ENCODE assay signal across 1 cellular context in genomic region chr5:142324871-142325676, GRCh38.
A peak's percentile ranks its signal among the peaks of the same experiment; 100 is the strongest.
TF ChIP-seq lines count a peak whose summit lies in the region.

A gene with protein sequence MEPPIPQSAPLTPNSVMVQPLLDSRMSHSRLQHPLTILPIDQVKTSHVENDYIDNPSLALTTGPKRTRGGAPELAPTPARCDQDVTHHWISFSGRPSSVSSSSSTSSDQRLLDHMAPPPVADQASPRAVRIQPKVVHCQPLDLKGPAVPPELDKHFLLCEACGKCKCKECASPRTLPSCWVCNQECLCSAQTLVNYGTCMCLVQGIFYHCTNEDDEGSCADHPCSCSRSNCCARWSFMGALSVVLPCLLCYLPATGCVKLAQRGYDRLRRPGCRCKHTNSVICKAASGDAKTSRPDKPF (minus strand): TSS chr5:142325021. CDS start chr5:142315108, 9,913 bp downstream.

TF ChIP-seq in WTC11, 78 proteins besides CTCF, POLR2A, EP300 and RAD21 (continued from another document):
- TF ChIP-seq ZNF512 (CRISPR knock-in tag; IDR thresholded peaks at IDR 0.05; ENCODE audit: borderline replicate concordance) = 0 out of 2 replicates have a peak, but pooled peaks have one; percentile 9
- no peak for TF ChIP-seq ESRRA (CRISPR knock-in tag; IDR thresholded peaks at IDR 0.05; ENCODE audit: borderline replicate concordance)
- 0 out of 2 replicates have a peak, but pooled peaks have one; percentile 14 for TF ChIP-seq JUN (CRISPR knock-in tag; IDR thresholded peaks at IDR 0.05)
- 0 out of 2 replicates have a peak, but pooled peaks have one; percentile 10 for TF ChIP-seq ATF3 (CRISPR knock-in tag; conservative IDR thresholded peaks at IDR 0.05)
- peak; percentile 55; the same call in 1 of the 2 replicates for TF ChIP-seq FOXK1 (CRISPR knock-in tag; IDR thresholded peaks at IDR 0.05)
- peak; percentile 24 for TF ChIP-seq NFE2L1 (CRISPR knock-in tag; IDR thresholded peaks at IDR 0.05)
- no peak for TF ChIP-seq ZBTB43 (CRISPR knock-in tag; IDR thresholded peaks at IDR 0.05)
- TF ChIP-seq HMGA2 (CRISPR knock-in tag; IDR thresholded peaks at IDR 0.05) = no peak
- TF ChIP-seq ZSCAN18 (CRISPR knock-in tag; IDR thresholded peaks at IDR 0.05) = no peak
- peak; percentile 21; the same call in 1 of the 2 replicates for TF ChIP-seq ETV6 (CRISPR knock-in tag; IDR thresholded peaks at IDR 0.05)
- no peak for TF ChIP-seq ERG (CRISPR knock-in tag; IDR thresholded peaks at IDR 0.05)
- TF ChIP-seq SOX15 (CRISPR knock-in tag; IDR thresholded peaks at IDR 0.05) = no peak
- TF ChIP-seq HMGXB4 (CRISPR knock-in tag; IDR thresholded peaks at IDR 0.05) = peak; percentile 69; the same call in 1 of the 2 replicates
- no peak for TF ChIP-seq FOXJ3 (CRISPR knock-in tag; IDR thresholded peaks at IDR 0.05; ENCODE audit: borderline replicate concordance)
- TF ChIP-seq ZNF671 (CRISPR knock-in tag; IDR thresholded peaks at IDR 0.05) = no peak
- TF ChIP-seq, protein P1, sequence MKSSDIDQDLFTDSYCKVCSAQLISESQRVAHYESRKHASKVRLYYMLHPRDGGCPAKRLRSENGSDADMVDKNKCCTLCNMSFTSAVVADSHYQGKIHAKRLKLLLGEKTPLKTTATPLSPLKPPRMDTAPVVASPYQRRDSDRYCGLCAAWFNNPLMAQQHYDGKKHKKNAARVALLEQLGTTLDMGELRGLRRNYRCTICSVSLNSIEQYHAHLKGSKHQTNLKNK (CRISPR knock-in tag; IDR thresholded peaks at IDR 0.05) = no peak
- TF ChIP-seq, protein P2, sequence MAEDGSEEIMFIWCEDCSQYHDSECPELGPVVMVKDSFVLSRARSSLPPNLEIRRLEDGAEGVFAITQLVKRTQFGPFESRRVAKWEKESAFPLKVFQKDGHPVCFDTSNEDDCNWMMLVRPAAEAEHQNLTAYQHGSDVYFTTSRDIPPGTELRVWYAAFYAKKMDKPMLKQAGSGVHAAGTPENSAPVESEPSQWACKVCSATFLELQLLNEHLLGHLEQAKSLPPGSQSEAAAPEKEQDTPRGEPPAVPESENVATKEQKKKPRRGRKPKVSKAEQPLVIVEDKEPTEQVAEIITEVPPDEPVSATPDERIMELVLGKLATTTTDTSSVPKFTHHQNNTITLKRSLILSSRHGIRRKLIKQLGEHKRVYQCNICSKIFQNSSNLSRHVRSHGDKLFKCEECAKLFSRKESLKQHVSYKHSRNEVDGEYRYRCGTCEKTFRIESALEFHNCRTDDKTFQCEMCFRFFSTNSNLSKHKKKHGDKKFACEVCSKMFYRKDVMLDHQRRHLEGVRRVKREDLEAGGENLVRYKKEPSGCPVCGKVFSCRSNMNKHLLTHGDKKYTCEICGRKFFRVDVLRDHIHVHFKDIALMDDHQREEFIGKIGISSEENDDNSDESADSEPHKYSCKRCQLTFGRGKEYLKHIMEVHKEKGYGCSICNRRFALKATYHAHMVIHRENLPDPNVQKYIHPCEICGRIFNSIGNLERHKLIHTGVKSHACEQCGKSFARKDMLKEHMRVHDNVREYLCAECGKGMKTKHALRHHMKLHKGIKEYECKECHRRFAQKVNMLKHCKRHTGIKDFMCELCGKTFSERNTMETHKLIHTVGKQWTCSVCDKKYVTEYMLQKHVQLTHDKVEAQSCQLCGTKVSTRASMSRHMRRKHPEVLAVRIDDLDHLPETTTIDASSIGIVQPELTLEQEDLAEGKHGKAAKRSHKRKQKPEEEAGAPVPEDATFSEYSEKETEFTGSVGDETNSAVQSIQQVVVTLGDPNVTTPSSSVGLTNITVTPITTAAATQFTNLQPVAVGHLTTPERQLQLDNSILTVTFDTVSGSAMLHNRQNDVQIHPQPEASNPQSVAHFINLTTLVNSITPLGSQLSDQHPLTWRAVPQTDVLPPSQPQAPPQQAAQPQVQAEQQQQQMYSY (CRISPR knock-in tag; IDR thresholded peaks at IDR 0.05) = no peak
- no peak for TF ChIP-seq ZNF121 (CRISPR knock-in tag; IDR thresholded peaks at IDR 0.05)
- TF ChIP-seq CREM (CRISPR knock-in tag; IDR thresholded peaks at IDR 0.05) = no peak
- TF ChIP-seq, protein P3, sequence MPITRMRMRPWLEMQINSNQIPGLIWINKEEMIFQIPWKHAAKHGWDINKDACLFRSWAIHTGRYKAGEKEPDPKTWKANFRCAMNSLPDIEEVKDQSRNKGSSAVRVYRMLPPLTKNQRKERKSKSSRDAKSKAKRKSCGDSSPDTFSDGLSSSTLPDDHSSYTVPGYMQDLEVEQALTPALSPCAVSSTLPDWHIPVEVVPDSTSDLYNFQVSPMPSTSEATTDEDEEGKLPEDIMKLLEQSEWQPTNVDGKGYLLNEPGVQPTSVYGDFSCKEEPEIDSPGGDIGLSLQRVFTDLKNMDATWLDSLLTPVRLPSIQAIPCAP (CRISPR knock-in tag; IDR thresholded peaks at IDR 0.05) = no peak
- TF ChIP-seq ZNF281 (CRISPR knock-in tag; IDR thresholded peaks at IDR 0.05) = no peak; the same call in 1 of the 2 replicates
- no peak for TF ChIP-seq RORB (CRISPR knock-in tag; IDR thresholded peaks at IDR 0.05)
- no peak for TF ChIP-seq ZNF263 (CRISPR knock-in tag; IDR thresholded peaks at IDR 0.05; ENCODE audit: low read depth)
- TF ChIP-seq CREB1 (CRISPR knock-in tag; IDR thresholded peaks at IDR 0.05) = 0 out of 2 replicates have a peak, but pooled peaks have one; percentile 12
- no peak for TF ChIP-seq PRRX2 (CRISPR knock-in tag; IDR thresholded peaks at IDR 0.05)
- TF ChIP-seq TEAD1 (CRISPR knock-in tag; IDR thresholded peaks at IDR 0.05) = peak; percentile 65
- TF ChIP-seq, protein P4, sequence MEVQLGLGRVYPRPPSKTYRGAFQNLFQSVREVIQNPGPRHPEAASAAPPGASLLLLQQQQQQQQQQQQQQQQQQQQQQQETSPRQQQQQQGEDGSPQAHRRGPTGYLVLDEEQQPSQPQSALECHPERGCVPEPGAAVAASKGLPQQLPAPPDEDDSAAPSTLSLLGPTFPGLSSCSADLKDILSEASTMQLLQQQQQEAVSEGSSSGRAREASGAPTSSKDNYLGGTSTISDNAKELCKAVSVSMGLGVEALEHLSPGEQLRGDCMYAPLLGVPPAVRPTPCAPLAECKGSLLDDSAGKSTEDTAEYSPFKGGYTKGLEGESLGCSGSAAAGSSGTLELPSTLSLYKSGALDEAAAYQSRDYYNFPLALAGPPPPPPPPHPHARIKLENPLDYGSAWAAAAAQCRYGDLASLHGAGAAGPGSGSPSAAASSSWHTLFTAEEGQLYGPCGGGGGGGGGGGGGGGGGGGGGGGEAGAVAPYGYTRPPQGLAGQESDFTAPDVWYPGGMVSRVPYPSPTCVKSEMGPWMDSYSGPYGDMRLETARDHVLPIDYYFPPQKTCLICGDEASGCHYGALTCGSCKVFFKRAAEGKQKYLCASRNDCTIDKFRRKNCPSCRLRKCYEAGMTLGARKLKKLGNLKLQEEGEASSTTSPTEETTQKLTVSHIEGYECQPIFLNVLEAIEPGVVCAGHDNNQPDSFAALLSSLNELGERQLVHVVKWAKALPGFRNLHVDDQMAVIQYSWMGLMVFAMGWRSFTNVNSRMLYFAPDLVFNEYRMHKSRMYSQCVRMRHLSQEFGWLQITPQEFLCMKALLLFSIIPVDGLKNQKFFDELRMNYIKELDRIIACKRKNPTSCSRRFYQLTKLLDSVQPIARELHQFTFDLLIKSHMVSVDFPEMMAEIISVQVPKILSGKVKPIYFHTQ (CRISPR knock-in tag; IDR thresholded peaks at IDR 0.05) = 0 out of 2 replicates have a peak, but pooled peaks have one; percentile 21
- no peak; the same call in 1 of the 2 replicates for TF ChIP-seq MAX (CRISPR knock-in tag; IDR thresholded peaks at IDR 0.05)
- no peak for TF ChIP-seq TP53 (CRISPR knock-in tag; IDR thresholded peaks at IDR 0.05)
- TF ChIP-seq SMAD3 (CRISPR knock-in tag; IDR thresholded peaks at IDR 0.05; ENCODE audit: borderline replicate concordance) = no peak; the same call in 1 of the 2 replicates
- no peak for TF ChIP-seq NR1H2 (CRISPR knock-in tag; IDR thresholded peaks at IDR 0.05)
- TF ChIP-seq GABPB1 (CRISPR knock-in tag; IDR thresholded peaks at IDR 0.05) = peak; percentile 85
- no peak for TF ChIP-seq IRF2 (CRISPR knock-in tag; IDR thresholded peaks at IDR 0.05; ENCODE audit: borderline replicate concordance, low read depth)
- no peak for TF ChIP-seq ELF4 (CRISPR knock-in tag; IDR thresholded peaks at IDR 0.05; ENCODE audit: low read depth)
TF ChIP-seq in WTC11: peak in this region for 20.
